1 cellular context compared by ENCODE assay signal in the genomic region with DNA sequence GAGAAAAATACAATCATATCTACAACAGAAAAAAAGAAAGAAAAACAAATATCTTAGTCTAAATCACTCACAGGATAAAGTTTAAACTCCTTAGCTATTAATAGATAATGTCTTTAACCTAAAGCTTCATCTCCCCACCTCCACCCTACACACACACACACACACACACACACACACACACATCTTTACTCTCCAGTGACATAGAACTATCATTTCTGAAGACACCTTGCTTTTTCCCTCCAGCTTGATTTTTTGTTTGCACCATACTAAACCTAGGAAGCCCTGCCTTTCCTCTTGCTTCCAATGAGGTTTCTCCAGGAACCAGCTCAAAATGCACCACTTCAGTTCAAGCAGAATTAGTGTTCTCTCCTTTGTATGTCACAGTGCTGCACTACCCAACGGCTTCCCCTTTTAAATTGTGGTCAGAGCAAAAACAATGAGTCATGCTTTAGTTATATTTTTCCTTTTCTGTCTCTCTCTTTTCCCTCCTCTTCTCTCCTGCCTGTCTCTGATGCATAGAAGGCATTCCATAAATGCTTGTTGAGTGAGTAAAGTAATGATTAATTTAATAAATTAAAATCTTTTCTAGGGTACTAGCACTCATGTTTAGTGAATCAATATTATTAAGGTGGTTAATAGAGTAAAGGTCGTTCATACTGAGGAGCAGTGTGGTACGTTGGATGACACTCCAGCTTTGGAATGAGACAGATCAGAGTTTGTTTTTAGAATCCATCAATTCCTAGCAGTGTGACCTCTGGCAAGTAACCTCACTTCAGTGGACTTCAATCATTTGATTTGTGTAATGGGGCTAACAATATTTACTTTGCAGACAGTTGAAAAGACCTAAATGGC.
TF ChIP-seq lines count a peak whose summit lies in the region.

No MANE protein-coding gene starts in this region.

TF ChIP-seq in HepG2, 621 proteins besides CTCF, POLR2A, EP300 and RAD21 (continued from another document and continues in another):
- TF ChIP-seq, protein P1, sequence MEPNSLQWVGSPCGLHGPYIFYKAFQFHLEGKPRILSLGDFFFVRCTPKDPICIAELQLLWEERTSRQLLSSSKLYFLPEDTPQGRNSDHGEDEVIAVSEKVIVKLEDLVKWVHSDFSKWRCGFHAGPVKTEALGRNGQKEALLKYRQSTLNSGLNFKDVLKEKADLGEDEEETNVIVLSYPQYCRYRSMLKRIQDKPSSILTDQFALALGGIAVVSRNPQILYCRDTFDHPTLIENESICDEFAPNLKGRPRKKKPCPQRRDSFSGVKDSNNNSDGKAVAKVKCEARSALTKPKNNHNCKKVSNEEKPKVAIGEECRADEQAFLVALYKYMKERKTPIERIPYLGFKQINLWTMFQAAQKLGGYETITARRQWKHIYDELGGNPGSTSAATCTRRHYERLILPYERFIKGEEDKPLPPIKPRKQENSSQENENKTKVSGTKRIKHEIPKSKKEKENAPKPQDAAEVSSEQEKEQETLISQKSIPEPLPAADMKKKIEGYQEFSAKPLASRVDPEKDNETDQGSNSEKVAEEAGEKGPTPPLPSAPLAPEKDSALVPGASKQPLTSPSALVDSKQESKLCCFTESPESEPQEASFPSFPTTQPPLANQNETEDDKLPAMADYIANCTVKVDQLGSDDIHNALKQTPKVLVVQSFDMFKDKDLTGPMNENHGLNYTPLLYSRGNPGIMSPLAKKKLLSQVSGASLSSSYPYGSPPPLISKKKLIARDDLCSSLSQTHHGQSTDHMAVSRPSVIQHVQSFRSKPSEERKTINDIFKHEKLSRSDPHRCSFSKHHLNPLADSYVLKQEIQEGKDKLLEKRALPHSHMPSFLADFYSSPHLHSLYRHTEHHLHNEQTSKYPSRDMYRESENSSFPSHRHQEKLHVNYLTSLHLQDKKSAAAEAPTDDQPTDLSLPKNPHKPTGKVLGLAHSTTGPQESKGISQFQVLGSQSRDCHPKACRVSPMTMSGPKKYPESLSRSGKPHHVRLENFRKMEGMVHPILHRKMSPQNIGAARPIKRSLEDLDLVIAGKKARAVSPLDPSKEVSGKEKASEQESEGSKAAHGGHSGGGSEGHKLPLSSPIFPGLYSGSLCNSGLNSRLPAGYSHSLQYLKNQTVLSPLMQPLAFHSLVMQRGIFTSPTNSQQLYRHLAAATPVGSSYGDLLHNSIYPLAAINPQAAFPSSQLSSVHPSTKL (CRISPR knock-in tag; IDR thresholded peaks at IDR 0.05) = peak; percentile 54; the same call in 1 of the 2 replicates
- TF ChIP-seq NFE2L2 (IDR thresholded peaks at IDR 0.05; ENCODE audit: low read length) (peak; percentile 38; the same call in 1 of the 2 replicates), HNF4A (CRISPR knock-in tag; IDR thresholded peaks at IDR 0.05) (peak; percentile 53), ZNF652 (CRISPR knock-in tag; IDR thresholded peaks at IDR 0.05; ENCODE audit: borderline replicate concordance, low read depth) (no peak), MAZ (IDR thresholded peaks at IDR 0.05; ENCODE audit: borderline replicate concordance, low read depth, low read length) (no peak), MAZ (CRISPR knock-in tag; IDR thresholded peaks at IDR 0.05; ENCODE audit: low read depth) (no peak), ZNF468 (CRISPR knock-in tag; IDR thresholded peaks at IDR 0.05) (no peak), RNF2 (conservative IDR thresholded peaks at IDR 0.05; ENCODE audit: low read depth) (no peak), HES4 (CRISPR knock-in tag; IDR thresholded peaks at IDR 0.05; ENCODE audit: borderline replicate concordance) (no peak), PLRG1 (conservative IDR thresholded peaks at IDR 0.05) (no peak), ISL2 (CRISPR knock-in tag; IDR thresholded peaks at IDR 0.05) (peak; percentile 46; the same call in 1 of the 2 replicates), GATAD2A (CRISPR knock-in tag; IDR thresholded peaks at IDR 0.05) (0 out of 2 replicates have a peak, but pooled peaks have one; percentile 11), SNAI1 (CRISPR knock-in tag; IDR thresholded peaks at IDR 0.05; ENCODE audit: borderline replicate concordance) (no peak), CREM (IDR thresholded peaks at IDR 0.05) (no peak), CREM (CRISPR knock-in tag; IDR thresholded peaks at IDR 0.05) (no peak), ZNF274 (CRISPR knock-in tag; IDR thresholded peaks at IDR 0.05) (no peak), RELA (CRISPR knock-in tag; IDR thresholded peaks at IDR 0.05) (no peak), NFYC (CRISPR knock-in tag; IDR thresholded peaks at IDR 0.05) (no peak), BORCS8-MEF2B (CRISPR knock-in tag; IDR thresholded peaks at IDR 0.05) (no peak), MLLT10 (CRISPR knock-in tag; IDR thresholded peaks at IDR 0.05) (no peak), NFE2L1 (CRISPR knock-in tag; IDR thresholded peaks at IDR 0.05; ENCODE audit: borderline replicate concordance) (no peak), MIXL1 (CRISPR knock-in tag; IDR thresholded peaks at IDR 0.05) (peak; percentile 44; the same call in 1 of the 2 replicates), NFIC (IDR thresholded peaks at IDR 0.05; ENCODE audit: low read length) (peak; percentile 59; the same call in 1 of the 2 replicates), MED13 (CRISPR knock-in tag; IDR thresholded peaks at IDR 0.05) (no peak), SOX5 (CRISPR knock-in tag; IDR thresholded peaks at IDR 0.05; ENCODE audit: borderline replicate concordance) (no peak), BCL6 (CRISPR knock-in tag; IDR thresholded peaks at IDR 0.05) (0 out of 2 replicates have a peak, but pooled peaks have one; percentile 13), ZNF605 (CRISPR knock-in tag; IDR thresholded peaks at IDR 0.05) (no peak), SATB2 (CRISPR knock-in tag; IDR thresholded peaks at IDR 0.05) (0 out of 2 replicates have a peak, but pooled peaks have one; percentile 25), TCF7 (IDR thresholded peaks at IDR 0.05; ENCODE audit: low read depth) (peak; percentile 17; the same call in 1 of the 2 replicates), MED1 (CRISPR knock-in tag; IDR thresholded peaks at IDR 0.05) (0 out of 2 replicates have a peak, but pooled peaks have one; percentile 42)
- TF ChIP-seq, protein P2, sequence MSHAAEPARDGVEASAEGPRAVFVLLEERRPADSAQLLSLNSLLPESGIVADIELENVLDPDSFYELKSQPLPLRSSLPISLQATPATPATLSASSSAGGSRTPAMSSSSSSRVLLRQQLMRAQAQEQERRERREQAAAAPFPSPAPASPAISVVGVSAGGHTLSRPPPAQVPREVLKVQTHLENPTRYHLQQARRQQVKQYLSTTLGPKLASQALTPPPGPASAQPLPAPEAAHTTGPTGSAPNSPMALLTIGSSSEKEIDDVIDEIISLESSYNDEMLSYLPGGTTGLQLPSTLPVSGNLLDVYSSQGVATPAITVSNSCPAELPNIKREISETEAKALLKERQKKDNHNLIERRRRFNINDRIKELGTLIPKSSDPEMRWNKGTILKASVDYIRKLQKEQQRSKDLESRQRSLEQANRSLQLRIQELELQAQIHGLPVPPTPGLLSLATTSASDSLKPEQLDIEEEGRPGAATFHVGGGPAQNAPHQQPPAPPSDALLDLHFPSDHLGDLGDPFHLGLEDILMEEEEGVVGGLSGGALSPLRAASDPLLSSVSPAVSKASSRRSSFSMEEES (CRISPR knock-in tag; IDR thresholded peaks at IDR 0.05) = no peak
- TF ChIP-seq, protein P3, sequence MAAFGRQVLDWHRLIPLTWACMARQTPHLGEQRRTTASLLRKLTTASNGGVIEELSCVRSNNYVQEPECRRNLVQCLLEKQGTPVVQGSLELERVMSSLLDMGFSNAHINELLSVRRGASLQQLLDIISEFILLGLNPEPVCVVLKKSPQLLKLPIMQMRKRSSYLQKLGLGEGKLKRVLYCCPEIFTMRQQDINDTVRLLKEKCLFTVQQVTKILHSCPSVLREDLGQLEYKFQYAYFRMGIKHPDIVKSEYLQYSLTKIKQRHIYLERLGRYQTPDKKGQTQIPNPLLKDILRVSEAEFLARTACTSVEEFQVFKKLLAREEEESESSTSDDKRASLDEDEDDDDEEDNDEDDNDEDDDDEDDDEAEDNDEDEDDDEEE (CRISPR knock-in tag; IDR thresholded peaks at IDR 0.05) = no peak
- TF ChIP-seq, protein P4, sequence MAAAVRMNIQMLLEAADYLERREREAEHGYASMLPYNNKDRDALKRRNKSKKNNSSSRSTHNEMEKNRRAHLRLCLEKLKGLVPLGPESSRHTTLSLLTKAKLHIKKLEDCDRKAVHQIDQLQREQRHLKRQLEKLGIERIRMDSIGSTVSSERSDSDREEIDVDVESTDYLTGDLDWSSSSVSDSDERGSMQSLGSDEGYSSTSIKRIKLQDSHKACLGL (CRISPR knock-in tag; IDR thresholded peaks at IDR 0.05) = no peak
- TF ChIP-seq, protein P5, sequence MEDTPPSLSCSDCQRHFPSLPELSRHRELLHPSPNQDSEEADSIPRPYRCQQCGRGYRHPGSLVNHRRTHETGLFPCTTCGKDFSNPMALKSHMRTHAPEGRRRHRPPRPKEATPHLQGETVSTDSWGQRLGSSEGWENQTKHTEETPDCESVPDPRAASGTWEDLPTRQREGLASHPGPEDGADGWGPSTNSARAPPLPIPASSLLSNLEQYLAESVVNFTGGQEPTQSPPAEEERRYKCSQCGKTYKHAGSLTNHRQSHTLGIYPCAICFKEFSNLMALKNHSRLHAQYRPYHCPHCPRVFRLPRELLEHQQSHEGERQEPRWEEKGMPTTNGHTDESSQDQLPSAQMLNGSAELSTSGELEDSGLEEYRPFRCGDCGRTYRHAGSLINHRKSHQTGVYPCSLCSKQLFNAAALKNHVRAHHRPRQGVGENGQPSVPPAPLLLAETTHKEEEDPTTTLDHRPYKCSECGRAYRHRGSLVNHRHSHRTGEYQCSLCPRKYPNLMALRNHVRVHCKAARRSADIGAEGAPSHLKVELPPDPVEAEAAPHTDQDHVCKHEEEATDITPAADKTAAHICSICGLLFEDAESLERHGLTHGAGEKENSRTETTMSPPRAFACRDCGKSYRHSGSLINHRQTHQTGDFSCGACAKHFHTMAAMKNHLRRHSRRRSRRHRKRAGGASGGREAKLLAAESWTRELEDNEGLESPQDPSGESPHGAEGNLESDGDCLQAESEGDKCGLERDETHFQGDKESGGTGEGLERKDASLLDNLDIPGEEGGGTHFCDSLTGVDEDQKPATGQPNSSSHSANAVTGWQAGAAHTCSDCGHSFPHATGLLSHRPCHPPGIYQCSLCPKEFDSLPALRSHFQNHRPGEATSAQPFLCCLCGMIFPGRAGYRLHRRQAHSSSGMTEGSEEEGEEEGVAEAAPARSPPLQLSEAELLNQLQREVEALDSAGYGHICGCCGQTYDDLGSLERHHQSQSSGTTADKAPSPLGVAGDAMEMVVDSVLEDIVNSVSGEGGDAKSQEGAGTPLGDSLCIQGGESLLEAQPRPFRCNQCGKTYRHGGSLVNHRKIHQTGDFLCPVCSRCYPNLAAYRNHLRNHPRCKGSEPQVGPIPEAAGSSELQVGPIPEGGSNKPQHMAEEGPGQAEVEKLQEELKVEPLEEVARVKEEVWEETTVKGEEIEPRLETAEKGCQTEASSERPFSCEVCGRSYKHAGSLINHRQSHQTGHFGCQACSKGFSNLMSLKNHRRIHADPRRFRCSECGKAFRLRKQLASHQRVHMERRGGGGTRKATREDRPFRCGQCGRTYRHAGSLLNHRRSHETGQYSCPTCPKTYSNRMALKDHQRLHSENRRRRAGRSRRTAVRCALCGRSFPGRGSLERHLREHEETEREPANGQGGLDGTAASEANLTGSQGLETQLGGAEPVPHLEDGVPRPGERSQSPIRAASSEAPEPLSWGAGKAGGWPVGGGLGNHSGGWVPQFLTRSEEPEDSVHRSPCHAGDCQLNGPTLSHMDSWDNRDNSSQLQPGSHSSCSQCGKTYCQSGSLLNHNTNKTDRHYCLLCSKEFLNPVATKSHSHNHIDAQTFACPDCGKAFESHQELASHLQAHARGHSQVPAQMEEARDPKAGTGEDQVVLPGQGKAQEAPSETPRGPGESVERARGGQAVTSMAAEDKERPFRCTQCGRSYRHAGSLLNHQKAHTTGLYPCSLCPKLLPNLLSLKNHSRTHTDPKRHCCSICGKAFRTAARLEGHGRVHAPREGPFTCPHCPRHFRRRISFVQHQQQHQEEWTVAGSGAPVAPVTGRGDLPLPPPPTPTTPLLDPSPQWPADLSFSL (CRISPR knock-in tag; IDR thresholded peaks at IDR 0.05) = no peak
- TF ChIP-seq, protein P6, sequence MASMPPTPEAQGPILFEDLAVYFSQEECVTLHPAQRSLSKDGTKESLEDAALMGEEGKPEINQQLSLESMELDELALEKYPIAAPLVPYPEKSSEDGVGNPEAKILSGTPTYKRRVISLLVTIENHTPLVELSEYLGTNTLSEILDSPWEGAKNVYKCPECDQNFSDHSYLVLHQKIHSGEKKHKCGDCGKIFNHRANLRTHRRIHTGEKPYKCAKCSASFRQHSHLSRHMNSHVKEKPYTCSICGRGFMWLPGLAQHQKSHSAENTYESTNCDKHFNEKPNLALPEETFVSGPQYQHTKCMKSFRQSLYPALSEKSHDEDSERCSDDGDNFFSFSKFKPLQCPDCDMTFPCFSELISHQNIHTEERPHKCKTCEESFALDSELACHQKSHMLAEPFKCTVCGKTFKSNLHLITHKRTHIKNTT (CRISPR knock-in tag; IDR thresholded peaks at IDR 0.05) = no peak
- TF ChIP-seq, protein P7, sequence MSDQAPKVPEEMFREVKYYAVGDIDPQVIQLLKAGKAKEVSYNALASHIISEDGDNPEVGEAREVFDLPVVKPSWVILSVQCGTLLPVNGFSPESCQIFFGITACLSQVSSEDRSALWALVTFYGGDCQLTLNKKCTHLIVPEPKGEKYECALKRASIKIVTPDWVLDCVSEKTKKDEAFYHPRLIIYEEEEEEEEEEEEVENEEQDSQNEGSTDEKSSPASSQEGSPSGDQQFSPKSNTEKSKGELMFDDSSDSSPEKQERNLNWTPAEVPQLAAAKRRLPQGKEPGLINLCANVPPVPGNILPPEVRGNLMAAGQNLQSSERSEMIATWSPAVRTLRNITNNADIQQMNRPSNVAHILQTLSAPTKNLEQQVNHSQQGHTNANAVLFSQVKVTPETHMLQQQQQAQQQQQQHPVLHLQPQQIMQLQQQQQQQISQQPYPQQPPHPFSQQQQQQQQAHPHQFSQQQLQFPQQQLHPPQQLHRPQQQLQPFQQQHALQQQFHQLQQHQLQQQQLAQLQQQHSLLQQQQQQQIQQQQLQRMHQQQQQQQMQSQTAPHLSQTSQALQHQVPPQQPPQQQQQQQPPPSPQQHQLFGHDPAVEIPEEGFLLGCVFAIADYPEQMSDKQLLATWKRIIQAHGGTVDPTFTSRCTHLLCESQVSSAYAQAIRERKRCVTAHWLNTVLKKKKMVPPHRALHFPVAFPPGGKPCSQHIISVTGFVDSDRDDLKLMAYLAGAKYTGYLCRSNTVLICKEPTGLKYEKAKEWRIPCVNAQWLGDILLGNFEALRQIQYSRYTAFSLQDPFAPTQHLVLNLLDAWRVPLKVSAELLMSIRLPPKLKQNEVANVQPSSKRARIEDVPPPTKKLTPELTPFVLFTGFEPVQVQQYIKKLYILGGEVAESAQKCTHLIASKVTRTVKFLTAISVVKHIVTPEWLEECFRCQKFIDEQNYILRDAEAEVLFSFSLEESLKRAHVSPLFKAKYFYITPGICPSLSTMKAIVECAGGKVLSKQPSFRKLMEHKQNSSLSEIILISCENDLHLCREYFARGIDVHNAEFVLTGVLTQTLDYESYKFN (CRISPR knock-in tag; conservative IDR thresholded peaks at IDR 0.05) = peak; percentile 79
